7 cellular contexts compared by ENCODE assay signal in the genomic region with DNA sequence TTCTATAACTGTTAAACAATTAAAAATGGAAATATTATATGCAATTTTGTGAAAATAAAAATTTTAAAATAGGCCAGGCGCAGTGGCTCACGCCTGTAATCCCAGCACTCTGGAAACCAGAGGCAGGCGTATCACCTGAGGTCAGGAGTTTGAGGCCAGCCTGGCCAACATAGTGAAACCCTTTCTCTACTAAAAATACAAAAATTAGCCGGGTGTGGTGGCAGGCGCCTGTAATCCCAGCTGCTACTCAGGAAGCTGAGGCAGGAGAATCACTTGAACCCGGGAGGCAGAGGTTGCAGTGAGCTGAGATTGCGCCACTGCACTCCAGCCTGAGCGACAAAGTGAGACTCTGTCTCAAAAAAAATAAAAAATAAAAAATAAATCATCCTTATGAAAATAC. TPM values are rescaled to one million over a fixed set of nuclear protein-coding genes. Genes with fewer than 3 reads are reported as not detected.
A peak's percentile ranks its signal among the peaks of the same experiment; 100 is the strongest.
DNase-seq lines count a peak whose midpoint lies in the region; ATAC-seq and TF ChIP-seq lines count a peak whose summit lies in the region.
"Not testable (repeated sequence)": the region's sequence is repeated elsewhere in the genome, so short reads cannot be mapped to it uniquely, and the experiment has no call there.

No MANE protein-coding gene starts in this region.

- CTCF ChIA-PET in PC-3 (lab: Charles Lee), result not testable (repeated sequence)

- DNase-seq in PC-3; activated T-cell treated with anti-CD3 and anti-CD28 coated beads, Interleukin-2, amount 50 U/mL, for 4 hours; heart right ventricle: not testable (repeated sequence)

- BruUV-seq in PC-3 (replicated peaks; lab: Mats Ljungman, UMichigan), result not testable (repeated sequence)

- H3K79me2 ChIP-seq in PC-3 (ENCODE audit: low read length), result peaks cover 27% of the 10 kb centered on the region

- not testable (repeated sequence) for H3K27me3 ChIP-seq in PC-3 (ENCODE audit: low read length); heart right ventricle; muscle layer of duodenum (ENCODE audit: low read depth, low read length)

- H3K4me2 ChIP-seq in PC-3 (ENCODE audit: low read length), result peak overlapping the region; percentile 87

- H2AFZ ChIP-seq in PC-3 (ENCODE audit: low read length), result peak overlapping the region; percentile 39

- 48 to 67% methylated on average over 8 of the region's 8 CpGs for WGBS in heart right ventricle, 2 donors

- intact Hi-C loops in PC-3 (cut with micrococcal nuclease), result loop anchor here (5.0 kb wide), 1 partner anchor 381 kb away; the partner anchor contains the start of gene ADSS2
- intact Hi-C loops in heart right ventricle (cut with DNase I), result loop anchor here in 8 of 10 donors (5.0 to 10.0 kb wide), 5 partner anchors 132 to 212 kb away; partner anchors contain the start of gene DESI2 (in 2 of the 8)

- peak overlapping the region; percentile 95 for H3K4me3 Mint-ChIP-seq in activated T-cell treated with anti-CD3 and anti-CD28 coated beads, Interleukin-2, amount 50 U/mL, for 4 hours

- H3K36me3 ChIP-seq in PC-3 (ENCODE audit: low read depth, low read length); heart right ventricle; muscle layer of duodenum (ENCODE audit: control insufficient read depth in 1 of 2, insufficient read depth in 2 of 2, low read length in 2 of 2): not testable (repeated sequence)

- H4K20me1 ChIP-seq in PC-3 (ENCODE audit: low read length), result not testable (repeated sequence)

- H3K36me3 Mint-ChIP-seq in activated T-cell treated with anti-CD3 and anti-CD28 coated beads, Interleukin-2, amount 50 U/mL, for 4 hours (ENCODE audit: insufficient read depth), result peaks cover 17% of the 10 kb centered on the region

- peaks cover 43% of the 10 kb centered on the region for H3K4me1 ChIP-seq in PC-3 (ENCODE audit: insufficient read depth, low read length)
- H3K4me1 ChIP-seq in heart right ventricle, result peaks cover 0 to 35% (median 26%) of the 10 kb centered on the region in 9 donors
- peaks cover 0 to 15% of the 10 kb centered on the region in 2 donors for H3K4me1 ChIP-seq in muscle layer of duodenum (ENCODE audit: control insufficient read depth in 1 of 2, insufficient read depth in 2 of 2, low read length in 2 of 2)

- not testable (repeated sequence) for ATAC-seq in PC-3; activated T-cell treated with anti-CD3 and anti-CD28 coated beads, Interleukin-2, amount 50 U/mL, for 4 hours; heart right ventricle

- POLR2A ChIA-PET in PC-3 (lab: Charles Lee; ENCODE audit: unreplicated experiment), result interaction anchor here (0.7 kb wide), 1 partner anchor 31 kb away, joined by 3 read pairs; no protein-coding TSS in a partner anchor

- H3K9me2 ChIP-seq in PC-3 (replicated peaks; ENCODE audit: low read length), result not testable (repeated sequence)

- peaks cover 26% of the 10 kb centered on the region for H3K4me1 Mint-ChIP-seq in activated T-cell treated with anti-CD3 and anti-CD28 coated beads, Interleukin-2, amount 50 U/mL, for 4 hours (ENCODE audit: low read depth)

- not testable (repeated sequence) for H3K9me3 Mint-ChIP-seq in activated T-cell treated with anti-CD3 and anti-CD28 coated beads, Interleukin-2, amount 50 U/mL, for 4 hours

- H3K4me3 ChIP-seq in GM08714 (ENCODE audit: low read length) (peak overlapping the region; percentile 98), PC-3 (ENCODE audit: low read length) (peak overlapping the region; percentile 94; the same call in 1 of the 2 replicates), heart right ventricle (peak overlapping the region in 9 of 10 donors; percentile 49 to 87 (median 75)), muscle layer of duodenum (ENCODE audit: low read depth in 1 of 2, low read length in 2 of 2) (peak overlapping the region; percentile 70 to 80), skin epidermis (peak overlapping the region; percentile 62 to 80 (median 76))

- not testable (repeated sequence) for TF ChIP-seq CTCF in PC-3 (conservative IDR thresholded peaks at IDR 0.05; ENCODE audit: low read depth, low read length); heart right ventricle (IDR thresholded peaks at IDR 0.05)

- not testable (repeated sequence) for H3K27me3 Mint-ChIP-seq in activated T-cell treated with anti-CD3 and anti-CD28 coated beads, Interleukin-2, amount 50 U/mL, for 4 hours (ENCODE audit: low read depth)

- peak overlapping the region; percentile 91 for H3K27ac ChIP-seq in PC-3 (ENCODE audit: low read length)
- peak overlapping the region; percentile 100 for H3K27ac ChIP-seq in cingulate gyrus (ENCODE audit: low read depth, low read length)
- H3K27ac ChIP-seq in heart right ventricle, result peak overlapping the region; percentile 96 to 100 (median 99)
- peak overlapping the region; percentile 97 for H3K27ac ChIP-seq in muscle layer of duodenum (ENCODE audit: low read length)
- peak overlapping the region in 20 of 21 experiments; percentile 98 to 100 (median 100) for H3K27ac ChIP-seq in skin epidermis

- peaks cover 12% of the 10 kb centered on the region for H3F3A ChIP-seq in PC-3 (ENCODE audit: low read length, unreplicated experiment)

- H3K9ac ChIP-seq in PC-3 (ENCODE audit: low read length), result peak overlapping the region; percentile 98

- H3K9me3 ChIP-seq in PC-3 (ENCODE audit: low read length); heart right ventricle; muscle layer of duodenum (ENCODE audit: control insufficient read depth in 1 of 2, low read length in 2 of 2): not testable (repeated sequence)

RNA-seq across cellular contexts. Expression of gene COX20, which starts 2.2 kb away (rescaled TPM):
- total RNA-seq in PC-3 (2014; rRNA removed), result 50.0 and 55.8 TPM in 2 replicates
- total RNA-seq in activated T-cell treated with anti-CD3 and anti-CD28 coated beads, Interleukin-2, amount 50 U/mL, for 4 hours, result 10 to 100 TPM; 50.7 to 54.1 (median 53.7) TPM
- total RNA-seq in heart right ventricle, result 10 to 100 TPM; 56.6 to 94.1 (median 64.4) TPM
- polyA plus RNA-seq in heart right ventricle, result 100 to 1,000 TPM in 1 of 2 donors, 10 to 100 TPM in 1; 59.1 to 139 TPM

RNA-seq across cellular contexts. Expression of gene HNRNPU, which starts 31.1 kb away (rescaled TPM):
- total RNA-seq in PC-3 (2014; rRNA removed) (431 and 503 TPM in 2 replicates), heart right ventricle (100 to 1,000 TPM; 158 to 200 (median 175) TPM)
- total RNA-seq in activated T-cell treated with anti-CD3 and anti-CD28 coated beads, Interleukin-2, amount 50 U/mL, for 4 hours, result 100 to 1,000 TPM; 606 to 649 (median 640) TPM
- polyA plus RNA-seq in heart right ventricle, result 100 to 1,000 TPM in 1 of 2 donors, 10 to 100 TPM in 1; 91.0 to 107 TPM
